Comparison of ENCODE assay signal across 8 cellular contexts in the genomic region with DNA sequence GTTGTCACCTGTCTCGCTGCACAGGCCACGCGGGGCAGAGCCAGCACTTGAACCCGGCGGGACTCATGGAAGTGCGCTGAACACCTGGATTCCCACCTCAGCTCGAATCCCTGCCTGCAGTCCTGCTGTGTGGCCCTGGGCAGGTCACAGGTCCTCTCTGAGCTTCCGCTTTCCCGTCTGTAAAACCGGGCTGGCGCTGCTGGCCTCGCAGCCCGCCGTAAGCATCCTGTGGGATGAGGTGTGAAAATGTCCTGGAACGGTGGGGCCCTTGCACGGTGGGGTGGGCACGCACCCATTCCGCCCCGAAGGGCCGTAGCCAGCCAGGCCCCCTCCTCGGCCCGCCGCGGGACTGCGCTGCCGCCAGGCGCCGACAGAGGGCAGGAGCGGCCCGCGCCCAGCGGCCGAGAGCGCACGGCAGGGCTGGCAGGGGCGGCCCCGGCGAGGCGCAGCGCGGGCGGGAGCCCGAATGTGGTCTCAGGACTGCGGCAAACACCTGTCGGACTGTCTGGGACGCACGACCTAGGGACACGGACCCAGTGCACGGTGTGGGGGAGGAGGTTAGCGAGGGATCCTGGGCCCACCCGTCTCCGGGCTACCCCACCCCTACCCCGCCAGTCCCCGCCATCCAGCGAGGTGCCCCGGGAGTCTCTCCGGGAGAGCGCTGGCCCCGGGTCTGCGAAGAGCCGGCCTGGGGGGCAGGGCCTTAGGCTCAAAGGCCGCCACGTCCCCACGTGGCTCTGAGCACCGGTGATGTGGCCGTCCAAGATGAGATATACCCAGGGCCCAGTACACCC. TPM values are rescaled to one million over a fixed set of nuclear protein-coding genes. Genes with fewer than 3 reads are reported as not detected.
DNase-seq lines count a peak whose midpoint lies in the region; ATAC-seq, FAIRE-seq and TF ChIP-seq lines count a peak whose summit lies in the region.

No MANE protein-coding gene starts in this region.

- H3K4me2 ChIP-seq in K562 (ENCODE audit: insufficient read depth, low read length): peak overlapping the region; percentile 68

- H3K4me1 Mint-ChIP-seq in immature natural killer cell: no peaks in the 10 kb centered on the region

- peak; percentile 54 to 83 for TF ChIP-seq RAD21 in K562 (CRISPR knock-in tag; conservative IDR thresholded peaks at IDR 0.05 in 1 of 2, IDR thresholded peaks at IDR 0.05 in 1 of 2)

- FAIRE-seq in K562 (lab: Jason Lieb, UNC): no peak

- H3K27ac Mint-ChIP-seq in immature natural killer cell: no peak overlapping the region

- H3K9me1 ChIP-seq in K562 (ENCODE audit: control insufficient read depth, insufficient read depth, low read length): no peaks in the 10 kb centered on the region

- TF ChIP-seq CTCF in AG09309 (IDR thresholded peaks at IDR 0.05; ENCODE audit: control insufficient read depth, insufficient read depth, low read depth, low read length, missing control alignments) (peak; percentile 59), HL-60 (IDR thresholded peaks at IDR 0.05; ENCODE audit: insufficient read depth, low read length) (peak; percentile 46), K562 (IDR thresholded peaks at IDR 0.05 in 2 of 3, conservative IDR thresholded peaks at IDR 0.05 in 1 of 3; ENCODE audit: insufficient read depth in 2 of 3, low read depth in 1 of 3, low read length in 3 of 3) (peak; percentile 67 to 81 (median 69))

- 8% methylated on average over 25 of the region's 66 CpGs for WGBS in K562 (ENCODE audit: insufficient coverage, low coverage, missing lambda C conversion rate)

- ATAC-seq in GM18907 (IDR thresholded peaks at IDR 0.05; ENCODE audit: unreplicated experiment) (peak; percentile 76), K562 (peak; percentile 86)

- peaks cover 0 to 17% (median 5%) of the 10 kb centered on the region in 3 donors for H3K27me3 Mint-ChIP-seq in immature natural killer cell (ENCODE audit: low read depth in 3 of 3)

- H3K9ac ChIP-seq in K562 (ENCODE audit: insufficient read depth in 1 of 2, low read depth in 2 of 2, low read length in 2 of 2): peak overlapping the region; percentile 57 to 90

- H3K4me3 ChIP-seq in AG09309 (ENCODE audit: control insufficient read depth, low read depth, low read length) (peak overlapping the region; percentile 30), HL-60 (replicated peaks; ENCODE audit: insufficient read depth, low read length) (no peak overlapping the region), K562 (no peak overlapping the region)

- peak overlapping the region; percentile 86 for H2AFZ ChIP-seq in K562 (ENCODE audit: low read depth, low read length)

- no peak for DNase-seq in AG09309 (ENCODE audit: low read depth)
- DNase-seq in HL-60 (ENCODE audit: low read depth in 1 of 2, low spot score in 1 of 2): peak; percentile 30 to 33
- DNase-seq in T-helper 2 cell: peak; percentile 8 to 44 (median 36)
- peak; percentile 70 to 84 (median 83) for DNase-seq in K562 (ENCODE audit: extremely low read depth in 1 of 4, low spot score in 3 of 4)
- peak; percentile 45 to 51 (median 49) for DNase-seq in immature natural killer cell
- peak; percentile 61 to 69 for DNase-seq in stimulated activated CD4-positive, alpha-beta T cell treated with anti-CD3 and anti-CD28 coated beads, Interleukin-2, amount 100 ng/mL, for 24 hours
- no peak for DNase-seq in NK-92 (lab: John Stamatoyannopoulos, UW; ENCODE audit: unreplicated experiment)

- H3K36me3 ChIP-seq in K562 (ENCODE audit: control insufficient read depth, insufficient read depth, low read length): no peaks in the 10 kb centered on the region

- H3K4me3 Mint-ChIP-seq in immature natural killer cell: peak overlapping the region in 1 of 5 donors; percentile 42

- H3K9me3 Mint-ChIP-seq in immature natural killer cell: no peaks in the 10 kb centered on the region

- H3K79me2 ChIP-seq in K562 (ENCODE audit: control insufficient read depth, insufficient read depth, low read length): no peaks in the 10 kb centered on the region; the same call in 2 of the 3 replicates

- TF ChIP-seq POLR2A in K562 (conservative IDR thresholded peaks at IDR 0.05): no peak

- CTCF ChIA-PET in K562 (lab: Yijun Ruan, JAX; ENCODE audit: low intra/inter-chr PET ratio): interaction anchor here (0.7 to 2.3 kb wide), 4 partner anchors 10 to 192 kb away, joined by 3 to 9 read pairs (median 3); no protein-coding TSS in a partner anchor

- no TSS peak for BruUV-seq in K562 (replicated peaks; lab: Mats Ljungman, UMichigan)

- intact Hi-C loops in K562 (cut with micrococcal nuclease): no loop called here

- no peaks in the 10 kb centered on the region for H3K36me3 Mint-ChIP-seq in immature natural killer cell

- POLR2A ChIA-PET in K562 (lab: Yijun Ruan, JAX): interaction anchor here (1.0 kb wide), 1 partner anchor 16 kb away, joined by 3 read pairs; no protein-coding TSS in a partner anchor

- no peaks in the 10 kb centered on the region for H3K27me3 ChIP-seq in HL-60 (ENCODE audit: insufficient read depth, poor library complexity, severe bottlenecking)
- no peaks in the 10 kb centered on the region for H3K27me3 ChIP-seq in K562 (ENCODE audit: control insufficient read depth in 2 of 2, insufficient read depth in 2 of 2, low read length in 2 of 2)

- H4K20me1 ChIP-seq in K562 (replicated peaks; ENCODE audit: control insufficient read depth, insufficient read depth, low read length): no peaks in the 10 kb centered on the region

- in situ Hi-C loops in K562 (cut with MboI): no loop called here

- H3K9me3 ChIP-seq in K562 (replicated peaks; ENCODE audit: control insufficient read depth, insufficient read depth, low read depth, low read length): no peaks in the 10 kb centered on the region

- H3K27ac ChIP-seq in HL-60 (replicated peaks) (no peak overlapping the region), K562 (ENCODE audit: extremely low read depth, low read depth, low read length) (peak overlapping the region; percentile 73)

- no peak for TF ChIP-seq EP300 in K562 (IDR thresholded peaks at IDR 0.05; ENCODE audit: low read length)

- peaks cover 41 to 93% of the 10 kb centered on the region in 2 experiments for H3K4me1 ChIP-seq in K562 (replicated peaks in 1 of 2; ENCODE audit: control insufficient read depth in 2 of 2, insufficient read depth in 2 of 2, low read length in 2 of 2)

TF ChIP-seq in K562, 482 proteins besides CTCF, POLR2A, EP300 and RAD21 (continues in another document):
- TF ChIP-seq ZNF551 (CRISPR knock-in tag; IDR thresholded peaks at IDR 0.05): no peak
- TF ChIP-seq RBFOX2 (IDR thresholded peaks at IDR 0.05; ENCODE audit: low read depth, low read length): peak; percentile 68
- peak in 1 of 2 experiments; percentile 43; a peak in 2 of 4 replicates for TF ChIP-seq RCOR1 (IDR thresholded peaks at IDR 0.05; ENCODE audit: borderline replicate concordance in 1 of 2, low read depth in 2 of 2, low read length in 2 of 2)
- TF ChIP-seq, protein P1, sequence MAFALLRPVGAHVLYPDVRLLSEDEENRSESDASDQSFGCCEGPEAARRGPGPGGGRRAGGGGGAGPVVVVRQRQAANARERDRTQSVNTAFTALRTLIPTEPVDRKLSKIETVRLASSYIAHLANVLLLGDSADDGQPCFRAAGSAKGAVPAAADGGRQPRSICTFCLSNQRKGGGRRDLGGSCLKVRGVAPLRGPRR (CRISPR knock-in tag; IDR thresholded peaks at IDR 0.05): no peak
- TF ChIP-seq L3MBTL2 (IDR thresholded peaks at IDR 0.05): peak; percentile 69
- TF ChIP-seq, protein P2, sequence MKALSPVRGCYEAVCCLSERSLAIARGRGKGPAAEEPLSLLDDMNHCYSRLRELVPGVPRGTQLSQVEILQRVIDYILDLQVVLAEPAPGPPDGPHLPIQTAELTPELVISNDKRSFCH (CRISPR knock-in tag; IDR thresholded peaks at IDR 0.05): no peak
- TF ChIP-seq, protein P2 (tag; IDR thresholded peaks at IDR 0.05): peak; percentile 70; the same call in 1 of the 2 replicates
- TF ChIP-seq ZFP36 (IDR thresholded peaks at IDR 0.05; ENCODE audit: low read depth, low read length, partially characterized antibody): peak; percentile 82
- TF ChIP-seq CBX5 (IDR thresholded peaks at IDR 0.05; ENCODE audit: borderline replicate concordance, low read depth): peak; percentile 45; the same call in 1 of the 2 replicates
- TF ChIP-seq, protein P3, sequence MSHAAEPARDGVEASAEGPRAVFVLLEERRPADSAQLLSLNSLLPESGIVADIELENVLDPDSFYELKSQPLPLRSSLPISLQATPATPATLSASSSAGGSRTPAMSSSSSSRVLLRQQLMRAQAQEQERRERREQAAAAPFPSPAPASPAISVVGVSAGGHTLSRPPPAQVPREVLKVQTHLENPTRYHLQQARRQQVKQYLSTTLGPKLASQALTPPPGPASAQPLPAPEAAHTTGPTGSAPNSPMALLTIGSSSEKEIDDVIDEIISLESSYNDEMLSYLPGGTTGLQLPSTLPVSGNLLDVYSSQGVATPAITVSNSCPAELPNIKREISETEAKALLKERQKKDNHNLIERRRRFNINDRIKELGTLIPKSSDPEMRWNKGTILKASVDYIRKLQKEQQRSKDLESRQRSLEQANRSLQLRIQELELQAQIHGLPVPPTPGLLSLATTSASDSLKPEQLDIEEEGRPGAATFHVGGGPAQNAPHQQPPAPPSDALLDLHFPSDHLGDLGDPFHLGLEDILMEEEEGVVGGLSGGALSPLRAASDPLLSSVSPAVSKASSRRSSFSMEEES (CRISPR knock-in tag; IDR thresholded peaks at IDR 0.05): no peak
- peak; percentile 72; the same call in 1 of the 2 replicates for TF ChIP-seq ZNF766 (CRISPR knock-in tag; conservative IDR thresholded peaks at IDR 0.05)
- no peak for TF ChIP-seq TEAD2 (tag; IDR thresholded peaks at IDR 0.05)

RNA-seq across cellular contexts. Expression of a gene that starts 40.4 kb away (rescaled TPM):
- not detected in 2 replicates for total RNA-seq in K562 (2011; cell fraction: chromatin; rRNA removed; ENCODE audit: low replicate concordance)
- total RNA-seq in K562 (2011; cell fraction: nucleolus; rRNA removed): not detected in 2 replicates
- not detected in 2 replicates for total RNA-seq in K562 (2011; cell fraction: nucleoplasm; rRNA removed)
- 0.04 TPM in 1 of 2 replicates, not detected in the other for total RNA-seq in K562 (2014; rRNA removed)
- total RNA-seq in K562 (2014; rRNA removed; fragmentation: Illumina TruSeq; extraction: Trizol): not detected in 2 replicates
- total RNA-seq in K562 (2015; rRNA removed; fragmentation: Illumina TruSeq; extraction: Trizol): not detected in 2 replicates
- total RNA-seq in K562 (2021): not detected in 2 replicates
- polyA plus RNA-seq in K562 (2011; rRNA removed): not detected in 2 replicates
- polyA plus RNA-seq in K562 (2011; cell fraction: cytosol; rRNA removed): not detected in 2 replicates
- not detected in 2 replicates for polyA plus RNA-seq in K562 (2011; cell fraction: nucleus; rRNA removed)
- polyA plus RNA-seq in K562 (2012): not detected in 2 replicates
- polyA plus RNA-seq in K562 (2014; fragmentation: Illumina TruSeq; extraction: Trizol): not detected in 2 replicates
- not detected for polyA plus RNA-seq in K562 (2014; fragmentation: Nextera tagmentation; extraction: Ambion mirVana)
- not detected in 2 replicates for polyA plus RNA-seq in K562 (2014; rRNA removed)
- not detected in 2 replicates for polyA minus RNA-seq in K562 (2011; rRNA and poly(A)+ RNA removed)
- polyA minus RNA-seq in K562 (2011; cell fraction: cytosol; rRNA and poly(A)+ RNA removed): not detected in 2 replicates
- polyA minus RNA-seq in K562 (2011; cell fraction: nucleus; rRNA and poly(A)+ RNA removed): not detected in 2 replicates
- polyA plus RNA-seq in immature natural killer cell: not detected

Comparison
In these comparisons a context has a peak if more than half of its experiments do, and no peak if none do; other contexts are left out.
1. DNase-seq: peak in HL-60 (2 of 2), T-helper 2 cell (5 of 5), K562 (4 of 4), immature natural killer cell (3 of 3) and stimulated activated CD4-positive, alpha-beta T cell treated with anti-CD3 and anti-CD28 coated beads, Interleukin-2, amount 100 ng/mL, for 24 hours (2 of 2); none in AG09309 (single experiment) and NK-92 (single experiment).
2. Peak in every context shown above with its lines, with median percentiles within 50 percentile points of each other: CTCF ChIP-seq.